In genomic region chr5:73378070-73378469, GRCh38 we compare ENCODE assay signal across 1 cellular context.
TF ChIP-seq lines count a peak whose summit lies in the region.

No MANE protein-coding gene starts in this region.

TF ChIP-seq in HEK293, 187 proteins besides CTCF, POLR2A, EP300 and RAD21 (continued from another document and continues in another):
- no peak for TF ChIP-seq PRDM2 (tag by site-specific recombination; IDR thresholded peaks at IDR 0.05; ENCODE audit: borderline replicate concordance)
- TF ChIP-seq, protein P1, sequence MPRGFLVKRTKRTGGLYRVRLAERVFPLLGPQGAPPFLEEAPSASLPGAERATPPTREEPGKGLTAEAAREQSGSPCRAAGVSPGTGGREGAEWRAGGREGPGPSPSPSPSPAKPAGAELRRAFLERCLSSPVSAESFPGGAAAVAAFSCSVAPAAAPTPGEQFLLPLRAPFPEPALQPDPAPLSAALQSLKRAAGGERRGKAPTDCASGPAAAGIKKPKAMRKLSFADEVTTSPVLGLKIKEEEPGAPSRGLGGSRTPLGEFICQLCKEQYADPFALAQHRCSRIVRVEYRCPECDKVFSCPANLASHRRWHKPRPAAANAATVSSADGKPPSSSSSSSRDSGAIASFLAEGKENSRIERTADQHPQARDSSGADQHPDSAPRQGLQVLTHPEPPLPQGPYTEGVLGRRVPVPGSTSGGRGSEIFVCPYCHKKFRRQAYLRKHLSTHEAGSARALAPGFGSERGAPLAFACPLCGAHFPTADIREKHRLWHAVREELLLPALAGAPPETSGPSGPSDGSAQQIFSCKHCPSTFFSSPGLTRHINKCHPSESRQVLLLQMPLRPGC (tag by site-specific recombination; IDR thresholded peaks at IDR 0.05), result no peak
- TF ChIP-seq ZNF211 (tag by site-specific recombination; IDR thresholded peaks at IDR 0.05; ENCODE audit: low read depth), result no peak
- peak; percentile 81 for TF ChIP-seq TRIM28 (IDR thresholded peaks at IDR 0.05; ENCODE audit: borderline replicate concordance, low read length)
- TF ChIP-seq ZBTB1 (tag by site-specific recombination; IDR thresholded peaks at IDR 0.05), result no peak
- TF ChIP-seq ZNF2 (tag by site-specific recombination; IDR thresholded peaks at IDR 0.05), result peak; percentile 44; the same call in 1 of the 2 replicates
- no peak for TF ChIP-seq ZNF221 (tag by site-specific recombination; IDR thresholded peaks at IDR 0.05; ENCODE audit: borderline replicate concordance)
- peak; percentile 69; the same call in 1 of the 2 replicates for TF ChIP-seq ZNF561 (tag by site-specific recombination; IDR thresholded peaks at IDR 0.05; ENCODE audit: borderline replicate concordance)
- TF ChIP-seq ZNF768 (tag by site-specific recombination; IDR thresholded peaks at IDR 0.05), result no peak
- no peak for TF ChIP-seq ZNF707 (tag by site-specific recombination; IDR thresholded peaks at IDR 0.05)
- TF ChIP-seq, protein P2, sequence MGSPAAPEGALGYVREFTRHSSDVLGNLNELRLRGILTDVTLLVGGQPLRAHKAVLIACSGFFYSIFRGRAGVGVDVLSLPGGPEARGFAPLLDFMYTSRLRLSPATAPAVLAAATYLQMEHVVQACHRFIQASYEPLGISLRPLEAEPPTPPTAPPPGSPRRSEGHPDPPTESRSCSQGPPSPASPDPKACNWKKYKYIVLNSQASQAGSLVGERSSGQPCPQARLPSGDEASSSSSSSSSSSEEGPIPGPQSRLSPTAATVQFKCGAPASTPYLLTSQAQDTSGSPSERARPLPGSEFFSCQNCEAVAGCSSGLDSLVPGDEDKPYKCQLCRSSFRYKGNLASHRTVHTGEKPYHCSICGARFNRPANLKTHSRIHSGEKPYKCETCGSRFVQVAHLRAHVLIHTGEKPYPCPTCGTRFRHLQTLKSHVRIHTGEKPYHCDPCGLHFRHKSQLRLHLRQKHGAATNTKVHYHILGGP (tag by site-specific recombination; IDR thresholded peaks at IDR 0.05), result peak; percentile 61; the same call in 1 of the 2 replicates
- no peak for TF ChIP-seq ZNF433 (tag by site-specific recombination; IDR thresholded peaks at IDR 0.05; ENCODE audit: low read depth)
- TF ChIP-seq ZSCAN23 (tag by site-specific recombination; IDR thresholded peaks at IDR 0.05), result no peak
- no peak for TF ChIP-seq ZNF239 (tag by site-specific recombination; IDR thresholded peaks at IDR 0.05)
- TF ChIP-seq ZNF623 (tag by site-specific recombination; IDR thresholded peaks at IDR 0.05), result no peak
- TF ChIP-seq ZNF10 (tag by site-specific recombination; IDR thresholded peaks at IDR 0.05), result peak; percentile 86
- no peak for TF ChIP-seq ZNF558 (tag by site-specific recombination; IDR thresholded peaks at IDR 0.05)
- no peak for TF ChIP-seq YY2 (tag by site-specific recombination; IDR thresholded peaks at IDR 0.05)
- TF ChIP-seq ZBTB20 (tag by site-specific recombination; IDR thresholded peaks at IDR 0.05), result no peak
- TF ChIP-seq ZNF670 (tag by site-specific recombination; IDR thresholded peaks at IDR 0.05; ENCODE audit: low read depth), result no peak
- no peak for TF ChIP-seq ZNF654 (tag by site-specific recombination; IDR thresholded peaks at IDR 0.05; ENCODE audit: low read depth)
- TF ChIP-seq OVOL3 (tag by site-specific recombination; IDR thresholded peaks at IDR 0.05), result no peak
- TF ChIP-seq YY1 (tag by site-specific recombination; IDR thresholded peaks at IDR 0.05), result peak; percentile 36; the same call in 1 of the 2 replicates
- no peak for TF ChIP-seq ZNF747 (tag by site-specific recombination; IDR thresholded peaks at IDR 0.05)
- no peak for TF ChIP-seq REPIN1 (tag by site-specific recombination; IDR thresholded peaks at IDR 0.05; ENCODE audit: low read depth)
- TF ChIP-seq ZNF366 (tag by site-specific recombination; conservative IDR thresholded peaks at IDR 0.05), result peak; percentile 78; the same call in 1 of the 2 replicates
- peak; percentile 77 for TF ChIP-seq OSR2 (tag by site-specific recombination; IDR thresholded peaks at IDR 0.05)
- no peak for TF ChIP-seq ZNF335 (tag by site-specific recombination; conservative IDR thresholded peaks at IDR 0.05)
- no peak for TF ChIP-seq ZSCAN4 (tag by site-specific recombination; IDR thresholded peaks at IDR 0.05)
- no peak for TF ChIP-seq ZFP69B (tag by site-specific recombination; IDR thresholded peaks at IDR 0.05)
- no peak for TF ChIP-seq ZNF341 (tag by site-specific recombination; IDR thresholded peaks at IDR 0.05; ENCODE audit: low read depth)
- TF ChIP-seq ZNF146 (tag by site-specific recombination; IDR thresholded peaks at IDR 0.05), result no peak
- no peak for TF ChIP-seq ZNF549 (tag by site-specific recombination; IDR thresholded peaks at IDR 0.05)
- no peak for TF ChIP-seq RBAK (tag by site-specific recombination; IDR thresholded peaks at IDR 0.05)
- TF ChIP-seq ZNF266 (tag by site-specific recombination; IDR thresholded peaks at IDR 0.05; ENCODE audit: low read depth), result no peak
- peak; percentile 81 for TF ChIP-seq ZXDB (tag by site-specific recombination; IDR thresholded peaks at IDR 0.05)
- no peak for TF ChIP-seq MYNN (tag by site-specific recombination; IDR thresholded peaks at IDR 0.05; ENCODE audit: borderline replicate concordance)
- TF ChIP-seq KLF17 (tag by site-specific recombination; IDR thresholded peaks at IDR 0.05), result no peak
- TF ChIP-seq ZNF416 (tag by site-specific recombination; IDR thresholded peaks at IDR 0.05), result no peak
- TF ChIP-seq, protein P3, sequence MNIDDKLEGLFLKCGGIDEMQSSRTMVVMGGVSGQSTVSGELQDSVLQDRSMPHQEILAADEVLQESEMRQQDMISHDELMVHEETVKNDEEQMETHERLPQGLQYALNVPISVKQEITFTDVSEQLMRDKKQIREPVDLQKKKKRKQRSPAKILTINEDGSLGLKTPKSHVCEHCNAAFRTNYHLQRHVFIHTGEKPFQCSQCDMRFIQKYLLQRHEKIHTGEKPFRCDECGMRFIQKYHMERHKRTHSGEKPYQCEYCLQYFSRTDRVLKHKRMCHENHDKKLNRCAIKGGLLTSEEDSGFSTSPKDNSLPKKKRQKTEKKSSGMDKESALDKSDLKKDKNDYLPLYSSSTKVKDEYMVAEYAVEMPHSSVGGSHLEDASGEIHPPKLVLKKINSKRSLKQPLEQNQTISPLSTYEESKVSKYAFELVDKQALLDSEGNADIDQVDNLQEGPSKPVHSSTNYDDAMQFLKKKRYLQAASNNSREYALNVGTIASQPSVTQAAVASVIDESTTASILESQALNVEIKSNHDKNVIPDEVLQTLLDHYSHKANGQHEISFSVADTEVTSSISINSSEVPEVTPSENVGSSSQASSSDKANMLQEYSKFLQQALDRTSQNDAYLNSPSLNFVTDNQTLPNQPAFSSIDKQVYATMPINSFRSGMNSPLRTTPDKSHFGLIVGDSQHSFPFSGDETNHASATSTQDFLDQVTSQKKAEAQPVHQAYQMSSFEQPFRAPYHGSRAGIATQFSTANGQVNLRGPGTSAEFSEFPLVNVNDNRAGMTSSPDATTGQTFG (tag by site-specific recombination; IDR thresholded peaks at IDR 0.05; ENCODE audit: borderline replicate concordance), result no peak
- TF ChIP-seq SALL2 (tag by site-specific recombination; IDR thresholded peaks at IDR 0.05; ENCODE audit: borderline replicate concordance), result no peak
- TF ChIP-seq ZNF776 (tag by site-specific recombination; IDR thresholded peaks at IDR 0.05; ENCODE audit: borderline replicate concordance), result no peak
- no peak for TF ChIP-seq PRDM1 (tag by site-specific recombination; IDR thresholded peaks at IDR 0.05)
- peak; percentile 80 for TF ChIP-seq ATF2 (tag by site-specific recombination; IDR thresholded peaks at IDR 0.05; ENCODE audit: low read depth)
- TF ChIP-seq EGR2 (tag by site-specific recombination; IDR thresholded peaks at IDR 0.05; ENCODE audit: low read depth), result no peak
- TF ChIP-seq ZNF26 (tag by site-specific recombination; IDR thresholded peaks at IDR 0.05), result no peak
- no peak for TF ChIP-seq ZNF48 (tag by site-specific recombination; IDR thresholded peaks at IDR 0.05)
- TF ChIP-seq ZIC2 (tag by site-specific recombination; IDR thresholded peaks at IDR 0.05), result peak; percentile 87
- no peak for TF ChIP-seq ZNF23 (tag by site-specific recombination; IDR thresholded peaks at IDR 0.05; ENCODE audit: borderline replicate concordance)
- peak; percentile 75 for TF ChIP-seq ZNF423 (tag by site-specific recombination; IDR thresholded peaks at IDR 0.05)
- no peak for TF ChIP-seq ZBTB7A (tag by site-specific recombination; IDR thresholded peaks at IDR 0.05; ENCODE audit: low read depth)
- TF ChIP-seq ZNF184 (tag by site-specific recombination; IDR thresholded peaks at IDR 0.05), result peak; percentile 70; the same call in 1 of the 2 replicates
- peak; percentile 92 for TF ChIP-seq ZNF629 (tag by site-specific recombination; IDR thresholded peaks at IDR 0.05)
- no peak for TF ChIP-seq ZNF600 (tag by site-specific recombination; IDR thresholded peaks at IDR 0.05)
